In the genomic region with DNA sequence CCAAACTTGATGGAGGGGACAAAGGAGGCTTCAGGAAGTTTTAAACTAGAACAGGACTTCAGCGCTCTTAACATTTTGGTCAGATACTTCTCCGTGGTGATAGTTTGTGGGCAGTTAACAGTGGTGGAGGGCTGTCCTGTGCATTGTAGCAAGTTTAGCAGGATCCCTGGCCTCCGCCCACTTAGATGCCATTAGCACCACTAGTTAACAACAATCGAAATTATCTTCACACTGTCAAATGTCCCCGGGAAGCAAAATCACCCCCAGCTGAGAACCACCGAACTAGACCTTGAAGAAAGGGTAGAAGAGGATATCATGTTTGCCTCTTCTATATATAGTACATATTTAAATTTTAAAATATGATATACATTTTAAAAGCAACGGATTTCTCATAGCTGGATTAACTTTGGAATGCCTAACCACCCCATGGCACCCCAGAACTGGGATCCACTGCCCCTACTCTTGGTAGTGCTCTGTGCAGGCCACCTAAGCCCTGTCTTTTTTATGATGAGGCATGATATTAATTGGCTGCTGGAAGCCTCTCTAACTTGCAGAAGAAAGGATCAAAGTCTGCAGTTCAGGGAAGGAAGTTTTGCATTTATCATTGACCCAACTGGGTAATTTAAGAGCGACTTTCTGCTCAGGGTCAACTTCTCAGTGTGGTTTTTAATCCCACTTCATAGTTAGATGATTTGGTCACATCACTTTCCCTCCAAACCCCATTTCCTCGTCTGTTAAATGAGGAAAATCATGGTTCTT, we compare ENCODE assay signal across 20 cellular contexts. TPM values are rescaled to one million over a fixed set of nuclear protein-coding genes. Genes with fewer than 3 reads are reported as not detected.
DNase-seq lines count a peak whose midpoint lies in the region; ATAC-seq and TF ChIP-seq lines count a peak whose summit lies in the region.
"Had no signal": no experiment of that assay in that cellular context is flagged by ENCODE, and none has a peak within 500 bp of the region (broad histone marks: within the 10 kb centered on the region; RNA-seq: fewer than 3 reads in every experiment).

No MANE protein-coding gene starts in this region.

- no peaks in the 10 kb centered on the region for H3K9me3 Mint-ChIP-seq in activated naive CD4-positive, alpha-beta T cell treated with anti-CD3 and anti-CD28 coated beads, Interleukin-2, amount 10 ng/mL, durations not matched to agents 7 days and 5 days
- H3K9me3 Mint-ChIP-seq in activated naive CD4-positive, alpha-beta T cell treated with anti-CD3 and anti-CD28 coated beads, Interleukin-2, amount 50 U/mL, for 72 hours, result peaks cover 5 to 7% of the 10 kb centered on the region in 2 donors
- H3K9me3 Mint-ChIP-seq in activated T-helper 1 cell treated with anti-CD3 and anti-CD28 coated beads, Interleukin-12 subunit alpha, Interleukin-12 subunit beta, Interleukin-2, Interleukin-4 antibody, amounts not matched to agents 30 ng/mL and 10 ng/mL and 1 ng/mL, durations not matched to agents 14 hours and 24 hours and 36 hours, result no peaks in the 10 kb centered on the region
- H3K9me3 Mint-ChIP-seq: neural crest cell had no signal

- H3K27ac Mint-ChIP-seq in activated naive CD4-positive, alpha-beta T cell treated with anti-CD3 and anti-CD28 coated beads, Interleukin-2, amount 10 ng/mL, durations not matched to agents 7 days and 5 days, result peak overlapping the region; percentile 2
- no peak overlapping the region for H3K27ac Mint-ChIP-seq in activated naive CD4-positive, alpha-beta T cell treated with anti-CD3 and anti-CD28 coated beads, Interleukin-2, amount 50 U/mL, for 72 hours
- H3K27ac Mint-ChIP-seq in activated T-helper 1 cell treated with anti-CD3 and anti-CD28 coated beads, Interleukin-12 subunit alpha, Interleukin-12 subunit beta, Interleukin-2, Interleukin-4 antibody, amounts not matched to agents 30 ng/mL and 10 ng/mL and 1 ng/mL, durations not matched to agents 14 hours and 24 hours and 36 hours, result peak overlapping the region; percentile 19

- no peak for TF ChIP-seq EP300 in transverse colon (IDR thresholded peaks at IDR 0.05; ENCODE audit: low read depth)

- H3K4me1 Mint-ChIP-seq in activated naive CD4-positive, alpha-beta T cell treated with anti-CD3 and anti-CD28 coated beads, Interleukin-2, amount 10 ng/mL, durations not matched to agents 7 days and 5 days, result peaks cover 62% of the 10 kb centered on the region
- H3K4me1 Mint-ChIP-seq in activated T-helper 1 cell treated with anti-CD3 and anti-CD28 coated beads, Interleukin-12 subunit alpha, Interleukin-12 subunit beta, Interleukin-2, Interleukin-4 antibody, amounts not matched to agents 30 ng/mL and 10 ng/mL and 1 ng/mL, durations not matched to agents 14 hours and 24 hours and 36 hours (ENCODE audit: low read depth), result peaks cover 68% of the 10 kb centered on the region

- peak overlapping the region; percentile 63 to 72 (median 68) for H3K27ac ChIP-seq in transverse colon
- H3K27ac ChIP-seq: gastroesophageal sphincter, SJSA1, WERI-Rb-1 had no signal

- H3K4me3 ChIP-seq in mucosa of descending colon (no peak overlapping the region), transverse colon (no peak overlapping the region)
- H3K4me3 ChIP-seq: gastroesophageal sphincter, SJSA1, smooth muscle cell had no signal

- H3K27me3 Mint-ChIP-seq in activated naive CD4-positive, alpha-beta T cell treated with anti-CD3 and anti-CD28 coated beads, Interleukin-2, amount 10 ng/mL, durations not matched to agents 7 days and 5 days, result no peaks in the 10 kb centered on the region
- H3K27me3 Mint-ChIP-seq in activated T-helper 1 cell treated with anti-CD3 and anti-CD28 coated beads, Interleukin-12 subunit alpha, Interleukin-12 subunit beta, Interleukin-2, Interleukin-4 antibody, amounts not matched to agents 30 ng/mL and 10 ng/mL and 1 ng/mL, durations not matched to agents 14 hours and 24 hours and 36 hours (ENCODE audit: insufficient read depth), result no peaks in the 10 kb centered on the region

- no peak for TF ChIP-seq POLR2A in transverse colon (IDR thresholded peaks at IDR 0.05)

- peaks cover 41% of the 10 kb centered on the region for H3K36me3 Mint-ChIP-seq in activated naive CD4-positive, alpha-beta T cell treated with anti-CD3 and anti-CD28 coated beads, Interleukin-2, amount 10 ng/mL, durations not matched to agents 7 days and 5 days
- H3K36me3 Mint-ChIP-seq in activated naive CD4-positive, alpha-beta T cell treated with anti-CD3 and anti-CD28 coated beads, Interleukin-2, amount 50 U/mL, for 72 hours, result peaks cover 20 to 45% of the 10 kb centered on the region in 2 donors
- H3K36me3 Mint-ChIP-seq in activated T-helper 1 cell treated with anti-CD3 and anti-CD28 coated beads, Interleukin-12 subunit alpha, Interleukin-12 subunit beta, Interleukin-2, Interleukin-4 antibody, amounts not matched to agents 30 ng/mL and 10 ng/mL and 1 ng/mL, durations not matched to agents 14 hours and 24 hours and 36 hours (ENCODE audit: low read depth), result peaks cover 27% of the 10 kb centered on the region

- H3K9me3 ChIP-seq in mucosa of descending colon (no peaks in the 10 kb centered on the region), transverse colon (no peaks in the 10 kb centered on the region)
- H3K9me3 ChIP-seq: gastroesophageal sphincter, SJSA1 had no signal

- intact Hi-C loops in activated T-helper 1 cell treated with anti-CD3 and anti-CD28 coated beads, Interleukin-12 subunit alpha, Interleukin-12 subunit beta, Interleukin-2, Interleukin-4 antibody, amounts not matched to agents 30 ng/mL and 10 ng/mL and 1 ng/mL, durations not matched to agents 14 hours and 24 hours and 36 hours (cut with micrococcal nuclease), result no loop called here
- intact Hi-C loops in mucosa of descending colon (cut with DNase I, micrococcal nuclease) (no loop called here), transverse colon (cut with DNase I; ENCODE audit: low total_unique reads) (no loop called here)

- no peaks in the 10 kb centered on the region for H3K27me3 ChIP-seq in transverse colon
- H3K27me3 ChIP-seq: gastroesophageal sphincter, SJSA1 had no signal

- CTCF ChIA-PET in activated naive CD4-positive, alpha-beta T cell treated with anti-CD3 and anti-CD28 coated beads, Interleukin-2, amount 10 ng/mL, durations not matched to agents 7 days and 5 days (lab: Charles Lee), result no interaction called here

- TF ChIP-seq CTCF in mucosa of descending colon (IDR thresholded peaks at IDR 0.05) (no peak), transverse colon (IDR thresholded peaks at IDR 0.05) (no peak)

- H3K36me3 ChIP-seq in mucosa of descending colon (ENCODE audit: low read depth) (no peaks in the 10 kb centered on the region), transverse colon (no peaks in the 10 kb centered on the region)
- H3K36me3 ChIP-seq: gastroesophageal sphincter had no signal

- peaks cover 29% of the 10 kb centered on the region for H3K4me1 ChIP-seq in mucosa of descending colon (ENCODE audit: low read depth)
- peaks cover 5 to 49% (median 26%) of the 10 kb centered on the region in 4 donors for H3K4me1 ChIP-seq in transverse colon
- H3K4me1 ChIP-seq: gastroesophageal sphincter, SJSA1 had no signal

- in situ Hi-C loops in transverse colon (cut with MboI; ENCODE audit: low pct_ligation_motif_present in 1 of 4, low pct_unique_long_range_greater_than_20kb in 1 of 4, low sequenced_read_pairs in 3 of 4), result loop anchor here in 1 of 4 donors (10.0 kb wide), 1 partner anchor 119 kb away; a partner anchor contains a TSS

- WGBS in transverse colon (ENCODE audit: low coverage in 1 of 2), 2 donors, result 67 to 71% methylated on average over 5 to 9 of the region's 9 CpGs

- DNase-seq in activated naive CD4-positive, alpha-beta T cell treated with anti-CD3 and anti-CD28 coated beads, Interleukin-2, amount 10 ng/mL, durations not matched to agents 7 days and 5 days, result no peak
- no peak for DNase-seq in activated naive CD4-positive, alpha-beta T cell treated with anti-CD3 and anti-CD28 coated beads, Interleukin-2, amount 50 U/mL, for 72 hours (ENCODE audit: low spot score in 2 of 2)
- DNase-seq in activated T-helper 1 cell treated with anti-CD3 and anti-CD28 coated beads, Interleukin-12 subunit alpha, Interleukin-12 subunit beta, Interleukin-2, Interleukin-4 antibody, amounts not matched to agents 30 ng/mL and 10 ng/mL and 1 ng/mL, durations not matched to agents 14 hours and 24 hours and 36 hours (ENCODE audit: low spot score), result no peak
- DNase-seq in mucosa of descending colon (no peak), transverse colon (no peak), OCI-M2 (lab: John Stamatoyannopoulos, UW; ENCODE audit: unreplicated experiment) (no peak)
- DNase-seq: activated T-cell treated with anti-CD3 and anti-CD28 coated beads, Interleukin-2, amount 50 U/mL, for 1 hour; anterior cingulate cortex; GDM1; NCI-H1694 treated with DMSO at 0.1 percent for 48 hours; NCI-H748 treated with DMSO at 0.1 percent for 48 hours; stimulated activated CD4-positive, alpha-beta T cell treated with anti-CD3 and anti-CD28 coated beads, Interleukin-4, amount 100 ng/mL, for 24 hours; WERI-Rb-1 had no signal

- no peak overlapping the region for H3K4me3 Mint-ChIP-seq in activated naive CD4-positive, alpha-beta T cell treated with anti-CD3 and anti-CD28 coated beads, Interleukin-2, amount 10 ng/mL, durations not matched to agents 7 days and 5 days
- H3K4me3 Mint-ChIP-seq in activated T-helper 1 cell treated with anti-CD3 and anti-CD28 coated beads, Interleukin-12 subunit alpha, Interleukin-12 subunit beta, Interleukin-2, Interleukin-4 antibody, amounts not matched to agents 30 ng/mL and 10 ng/mL and 1 ng/mL, durations not matched to agents 14 hours and 24 hours and 36 hours, result no peak overlapping the region
- H3K4me3 Mint-ChIP-seq: neural crest cell had no signal

- ATAC-seq in activated naive CD4-positive, alpha-beta T cell treated with anti-CD3 and anti-CD28 coated beads, Interleukin-2, amount 50 U/mL, for 72 hours, result no peak
- ATAC-seq in mucosa of descending colon (peak; percentile 52), GM19351 (IDR thresholded peaks at IDR 0.05; ENCODE audit: unreplicated experiment) (no peak), HG02759 (IDR thresholded peaks at IDR 0.05; ENCODE audit: unreplicated experiment) (no peak)
- ATAC-seq: gastroesophageal sphincter, Panc1 had no signal

RNA-seq across cellular contexts. Expression of a gene that starts 13.8 kb away (rescaled TPM):
- 10 to 100 TPM; 13.6 to 17.3 TPM for total RNA-seq in activated naive CD4-positive, alpha-beta T cell treated with anti-CD3 and anti-CD28 coated beads, Interleukin-2, amount 50 U/mL, for 72 hours
- total RNA-seq in activated T-helper 1 cell treated with anti-CD3 and anti-CD28 coated beads, Interleukin-12 subunit alpha, Interleukin-12 subunit beta, Interleukin-2, Interleukin-4 antibody, amounts not matched to agents 30 ng/mL and 10 ng/mL and 1 ng/mL, durations not matched to agents 14 hours and 24 hours and 36 hours, result 30.3 and 30.5 TPM in 2 replicates
- total RNA-seq in mucosa of descending colon (10 to 100 TPM in 1 of 3 donors, 1 to 10 TPM in 2; 7.6 to 10.0 (median 7.9) TPM), transverse colon (10 to 100 TPM in 1 of 4 donors, 1 to 10 TPM in 3; 2.2 to 16.3 (median 5.6) TPM)

Comparison
In these comparisons a context has a peak if more than half of its experiments do, and no peak if none do; other contexts are left out.
1. H3K27ac Mint-ChIP-seq: peak in activated naive CD4-positive, alpha-beta T cell treated with anti-CD3 and anti-CD28 coated beads, Interleukin-2, amount 10 ng/mL, durations not matched to agents 7 days and 5 days (single experiment) and activated T-helper 1 cell treated with anti-CD3 and anti-CD28 coated beads, Interleukin-12 subunit alpha, Interleukin-12 subunit beta, Interleukin-2, Interleukin-4 antibody, amounts not matched to agents 30 ng/mL and 10 ng/mL and 1 ng/mL, durations not matched to agents 14 hours and 24 hours and 36 hours (single experiment); none in activated naive CD4-positive, alpha-beta T cell treated with anti-CD3 and anti-CD28 coated beads, Interleukin-2, amount 50 U/mL, for 72 hours (0 of 2).